ENCODE assay signal across 19 cellular contexts in genomic region chr17:75468779-75469373, GRCh38. TPM values are rescaled to one million over a fixed set of nuclear protein-coding genes. Genes with fewer than 3 reads are reported as not detected.
DNase-seq lines count a peak whose midpoint lies in the region; ATAC-seq and TF ChIP-seq lines count a peak whose summit lies in the region.
"Had no signal": no experiment of that assay in that cellular context is flagged by ENCODE, and none has a peak within 500 bp of the region (broad histone marks: within the 10 kb centered on the region; RNA-seq: fewer than 3 reads in every experiment).

No MANE protein-coding gene starts in this region.

- H3K9me3 ChIP-seq in HEK293 (ENCODE audit: control insufficient read depth, insufficient read depth, low read depth, low read length) (no peaks in the 10 kb centered on the region), spleen (no peaks in the 10 kb centered on the region), A673 (ENCODE audit: low read depth, low read length, poor library complexity, severe bottlenecking) (no peaks in the 10 kb centered on the region)
- H3K9me3 ChIP-seq: neutrophil, Peyer's patch, suprapubic skin had no signal

- H3K4me3 Mint-ChIP-seq in brain = no peak overlapping the region
- H3K4me3 Mint-ChIP-seq: effector memory CD8-positive, alpha-beta T cell had no signal

- H3K27me3 Mint-ChIP-seq in brain = no peaks in the 10 kb centered on the region
- H3K27me3 Mint-ChIP-seq: effector memory CD8-positive, alpha-beta T cell had no signal

- H3K36me3 ChIP-seq in HEK293 (ENCODE audit: control insufficient read depth in 2 of 2, insufficient read depth in 1 of 2, low read length in 2 of 2) = peaks cover 4 to 25% of the 10 kb centered on the region in 2 experiments; a peak in 2 of 3 replicates
- peaks cover 0 to 29% (median 18%) of the 10 kb centered on the region in 6 donors for H3K36me3 ChIP-seq in spleen
- peaks cover 12% of the 10 kb centered on the region for H3K36me3 ChIP-seq in A673 (ENCODE audit: insufficient read depth, low read length, poor library complexity, severe bottlenecking)

- TF ChIP-seq POLR2A in spleen (IDR thresholded peaks at IDR 0.05) = no peak
- TF ChIP-seq POLR2A in lower leg skin (IDR thresholded peaks at IDR 0.05) = no peak

- POLR2A ChIA-PET in HEK293 (lab: Yijun Ruan, JAX) = no interaction called here
- POLR2A ChIA-PET in A673 (lab: Charles Lee; ENCODE audit: low non-redundant PET) = no interaction called here

- H3K4me1 ChIP-seq in HEK293 (ENCODE audit: control insufficient read depth, insufficient read depth, low read length) (no peaks in the 10 kb centered on the region), spleen (peaks cover 0 to 16% (median 9%) of the 10 kb centered on the region in 6 donors), A673 (ENCODE audit: insufficient read depth, low read length, poor library complexity, severe bottlenecking) (no peaks in the 10 kb centered on the region)
- H3K4me1 ChIP-seq: Peyer's patch had no signal

- TF ChIP-seq CTCF in HEK293 (tag by site-specific recombination; IDR thresholded peaks at IDR 0.05) (no peak), brain (conservative IDR thresholded peaks at IDR 0.05) (no peak), spleen (IDR thresholded peaks at IDR 0.05 in 8 of 11, conservative IDR thresholded peaks at IDR 0.05 in 3 of 11) (no peak), lower leg skin (IDR thresholded peaks at IDR 0.05) (no peak), A673 (conservative IDR thresholded peaks at IDR 0.05; ENCODE audit: low read depth, low read length) (no peak)

- no peak overlapping the region for H3K4me3 ChIP-seq in HEK293 (ENCODE audit: low read depth, low read length)
- H3K4me3 ChIP-seq in spleen = no peak overlapping the region
- H3K4me3 ChIP-seq in lower leg skin (ENCODE audit: low read depth, poor library complexity, severe bottlenecking) = no peak overlapping the region
- H3K4me3 ChIP-seq in A673 (ENCODE audit: low read depth, low read length, poor library complexity, severe bottlenecking) = no peak overlapping the region
- H3K4me3 ChIP-seq: Peyer's patch, suprapubic skin had no signal

- H3K4me1 Mint-ChIP-seq in brain = peaks cover 5% of the 10 kb centered on the region

- H3K27me3 ChIP-seq in spleen (replicated peaks in 1 of 7) (no peaks in the 10 kb centered on the region), A673 (replicated peaks; ENCODE audit: insufficient read depth, low read depth, low read length, poor library complexity) (no peaks in the 10 kb centered on the region)
- H3K27me3 ChIP-seq: neutrophil, Peyer's patch, suprapubic skin had no signal

- no TSS peak for BruUV-seq in A673 (replicated peaks; lab: Mats Ljungman, UMichigan)

- peaks cover 62% of the 10 kb centered on the region for H3K36me3 Mint-ChIP-seq in brain

- H3K9me3 Mint-ChIP-seq in brain = peaks cover 0 to 15% (median 0%) of the 10 kb centered on the region in 5 experiments
- H3K9me3 Mint-ChIP-seq: effector memory CD8-positive, alpha-beta T cell had no signal

- CTCF ChIA-PET in HEK293 (lab: Yijun Ruan, JAX) (interaction anchor here (1.5 kb wide), 1 partner anchor 35 kb away, joined by 4 read pairs; no protein-coding TSS in a partner anchor), A673 (lab: Charles Lee) (interaction anchor here (0.5 kb wide), 1 partner anchor 28 kb away, joined by 7 read pairs; no protein-coding TSS in a partner anchor)

- peak overlapping the region in 4 of 5 experiments; percentile 76 to 93 (median 88) for H3K27ac Mint-ChIP-seq in brain
- H3K27ac Mint-ChIP-seq: effector memory CD8-positive, alpha-beta T cell had no signal

- DNase-seq in left colon (peak; percentile 57 to 75), spleen (no peak), lower leg skin (ENCODE audit: low spot score in 2 of 2) (no peak), A673 (ENCODE audit: low spot score) (no peak)
- no peak for DNase-seq in stimulated activated CD4-positive, alpha-beta T cell treated with anti-CD3 and anti-CD28 coated beads, Interleukin-4, amount 100 ng/mL, for 4 hours
- DNase-seq: activated CD4-positive, alpha-beta T cell treated with anti-CD3 and anti-CD28 coated beads, Interleukin-2, amount 50 U/mL, for 4 hours; activated naive CD4-positive, alpha-beta T cell; amniotic stem cell; effector memory CD8-positive, alpha-beta T cell; GF-D8; KG1; NCI-H774; Peyer's patch; WERI-Rb-1 had no signal

- intact Hi-C loops in left colon (cut with DNase I, micrococcal nuclease) = no loop called here
- intact Hi-C loops in spleen (cut with DNase I; ENCODE audit: low total_unique reads) = no loop called here
- intact Hi-C loops in lower leg skin (cut with DNase I; ENCODE audit: low total_unique reads) = no loop called here
- intact Hi-C loops in A673 (cut with micrococcal nuclease; ENCODE audit: unreplicated experiment) = no loop called here

- ATAC-seq in left colon (peak; percentile 91), GM18867 (IDR thresholded peaks at IDR 0.05; ENCODE audit: unreplicated experiment) (no peak)
- ATAC-seq: effector memory CD8-positive, alpha-beta T cell had no signal

- 90 to 94% (median 92%) methylated on average over 13 of the region's 13 CpGs for WGBS in spleen, 5 donors
- WGBS in lower leg skin, 2 donors = 62 to 69% methylated on average over 13 of the region's 13 CpGs

- H3K27ac ChIP-seq in HEK293 (ENCODE audit: extremely low read depth, low read depth, low read length) = no peak overlapping the region
- peak overlapping the region in 6 of 8 donors; percentile 23 to 62 (median 40) for H3K27ac ChIP-seq in spleen
- H3K27ac ChIP-seq in A673 (ENCODE audit: low read depth, low read length, poor library complexity, severe bottlenecking) = no peak overlapping the region
- H3K27ac ChIP-seq: neutrophil, Peyer's patch, suprapubic skin, WERI-Rb-1 had no signal

TF ChIP-seq in HEK293, 187 proteins besides CTCF, POLR2A, EP300 and RAD21:
- TF ChIP-seq TRIM28 (IDR thresholded peaks at IDR 0.05; ENCODE audit: borderline replicate concordance, low read length) = no peak
- TF ChIP-seq SCRT2 (tag by site-specific recombination; IDR thresholded peaks at IDR 0.05) = peak; percentile 32; the same call in 1 of the 2 replicates
TF ChIP-seq in HEK293: peak in this region for 1.

RNA-seq across cellular contexts. Expression of gene TMEM94, which starts 12.4 kb away (rescaled TPM):
- 156 TPM for polyA plus RNA-seq in brain (ENCODE audit: insufficient read depth, low read depth, low replicate concordance)
- total RNA-seq in left colon = 100 to 1,000 TPM in 1 of 2 donors, 10 to 100 TPM in 1; 99.9 to 123 TPM
- total RNA-seq in spleen = 100 to 1,000 TPM in 1 of 7 donors, 10 to 100 TPM in 6; 66.6 to 101 (median 94.1) TPM
- 10 to 100 TPM; 24.8 to 77.8 (median 59.5) TPM for polyA plus RNA-seq in spleen
- 100 to 1,000 TPM in 1 of 4 donors, 10 to 100 TPM in 3; 39.3 to 103 (median 79.0) TPM for total RNA-seq in lower leg skin
- 67.0 and 84.7 TPM in 2 replicates for total RNA-seq in A673 (2021)

RNA-seq across cellular contexts. Expression of gene CASKIN2, which starts 46.5 kb away (rescaled TPM):
- polyA plus RNA-seq in brain (ENCODE audit: insufficient read depth, low read depth, low replicate concordance) = 29.0 TPM
- 10 to 100 TPM; 28.4 to 30.6 TPM for total RNA-seq in left colon
- 100 to 1,000 TPM in 3 of 7 donors, 10 to 100 TPM in 4; 33.5 to 135 (median 51.1) TPM for total RNA-seq in spleen
- polyA plus RNA-seq in spleen = 10 to 100 TPM in 1 of 3 donors, 1 to 10 TPM in 2; 4.7 to 27.8 (median 6.2) TPM
- 10 to 100 TPM; 11.7 to 23.2 (median 17.8) TPM for total RNA-seq in lower leg skin
- 32.6 and 32.7 TPM in 2 replicates for total RNA-seq in A673 (2021)

RNA-seq across cellular contexts. Expression of gene TSEN54, which starts 47.5 kb away (rescaled TPM):
- polyA plus RNA-seq in brain (ENCODE audit: insufficient read depth, low read depth, low replicate concordance) = 32.9 TPM
- total RNA-seq in left colon = 10 to 100 TPM; 30.1 to 38.9 TPM
- 10 to 100 TPM; 31.0 to 58.1 (median 35.4) TPM for total RNA-seq in spleen
- 10 to 100 TPM; 40.8 to 87.8 (median 68.9) TPM for polyA plus RNA-seq in spleen
- 10 to 100 TPM; 42.7 to 70.8 (median 50.8) TPM for total RNA-seq in lower leg skin
- total RNA-seq in A673 (2021) = 36.5 and 36.6 TPM in 2 replicates

RNA-seq across cellular contexts. Expression of gene LLGL2, which starts 56.6 kb away (rescaled TPM):
- polyA plus RNA-seq in brain (ENCODE audit: insufficient read depth, low read depth, low replicate concordance) (22.1 TPM), spleen (100 to 1,000 TPM in 1 of 3 donors, 10 to 100 TPM in 2; 28.6 to 153 (median 92.6) TPM)
- total RNA-seq in left colon (100 to 1,000 TPM; 447 to 529 TPM), spleen (10 to 100 TPM; 44.0 to 97.8 (median 75.1) TPM), lower leg skin (10 to 100 TPM; 57.3 to 96.0 (median 79.6) TPM), A673 (2021) (10.8 and 14.4 TPM in 2 replicates)

Comparison
In these comparisons a context has a peak if more than half of its experiments do, and no peak if none do; other contexts are left out.
1. H3K27ac ChIP-seq: peak in spleen (6 of 8); none in HEK293 (single experiment) and A673 (single experiment).
2. DNase-seq: peak in left colon (2 of 2); none in spleen (single experiment), stimulated activated CD4-positive, alpha-beta T cell treated with anti-CD3 and anti-CD28 coated beads, Interleukin-4, amount 100 ng/mL, for 4 hours (0 of 2), lower leg skin (0 of 2) and A673 (single experiment).